ENCODE assay signal across 8 cellular contexts in the genomic region with DNA sequence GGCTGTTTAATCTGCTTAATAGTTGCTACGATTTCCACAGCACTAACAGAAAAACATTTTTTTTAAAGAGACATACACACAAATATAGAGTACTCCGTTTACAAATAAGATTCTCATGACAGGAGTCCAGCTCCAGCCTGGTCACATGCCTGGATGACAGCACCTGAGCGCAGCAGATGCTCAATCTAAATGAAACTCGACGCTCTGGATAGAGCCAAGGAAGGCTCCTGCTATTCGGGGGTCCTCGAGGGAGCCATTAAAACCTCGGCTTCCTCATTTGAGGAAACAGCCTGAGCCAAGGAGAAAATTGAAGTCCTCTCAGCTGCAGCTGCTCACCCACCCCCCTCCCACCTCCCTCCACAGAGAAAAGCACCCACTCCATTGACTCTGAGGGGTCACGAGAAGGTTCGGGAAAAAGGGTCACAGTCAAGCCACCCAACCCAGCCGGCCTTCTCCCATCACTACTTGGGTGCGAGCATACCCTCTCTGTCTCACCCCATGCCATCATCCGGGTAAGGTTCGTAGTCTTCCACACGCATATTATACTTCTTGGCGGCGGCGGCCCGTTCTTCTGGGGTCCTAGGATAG. TPM values are rescaled to one million over a fixed set of nuclear protein-coding genes. Genes with fewer than 3 reads are reported as not detected.
DNase-seq lines count a peak whose midpoint lies in the region; ATAC-seq and TF ChIP-seq lines count a peak whose summit lies in the region.

No MANE protein-coding gene starts in this region.

- H3K4me1 ChIP-seq in BE2C, result peaks cover 3% of the 10 kb centered on the region; the same call in 1 of the 2 replicates
- H3K4me1 ChIP-seq in sigmoid colon, result peaks cover 0 to 26% (median 19%) of the 10 kb centered on the region in 4 donors

- no peaks in the 10 kb centered on the region for H3K9me3 ChIP-seq in BE2C
- H3K9me3 ChIP-seq in sigmoid colon, result no peaks in the 10 kb centered on the region

- CTCF ChIA-PET in HEK293T (lab: Yijun Ruan, JAX), result no interaction called here

- H3K27me3 ChIP-seq in BE2C (no peaks in the 10 kb centered on the region), sigmoid colon (no peaks in the 10 kb centered on the region)

- TF ChIP-seq CTCF in BE2C (IDR thresholded peaks at IDR 0.05; ENCODE audit: low read depth, low read length) (no peak), WI38 (IDR thresholded peaks at IDR 0.05; ENCODE audit: low read depth, low read length) (no peak), sigmoid colon (IDR thresholded peaks at IDR 0.05) (no peak)

- no peak for TF ChIP-seq EP300 in sigmoid colon (IDR thresholded peaks at IDR 0.05)

- ATAC-seq in left cardiac atrium, result peak in 1 of 2 donors; percentile 7
- no peak for ATAC-seq in GM21360 (IDR thresholded peaks at IDR 0.05; ENCODE audit: unreplicated experiment)

- 1% methylated on average over 19 of the region's 19 CpGs for WGBS in sigmoid colon, 2 donors

- POLR2A ChIA-PET in HEK293T (lab: Yijun Ruan, JAX), result no interaction called here

- H3K27ac ChIP-seq in sigmoid colon, result peak overlapping the region; percentile 81 to 91 (median 86)

- intact Hi-C loops in left cardiac atrium (cut with DNase I), result no loop called here
- intact Hi-C loops in sigmoid colon (cut with DNase I), result no loop called here

- H3K36me3 ChIP-seq in BE2C (peaks cover 41% of the 10 kb centered on the region), sigmoid colon (peaks cover 23 to 33% (median 26%) of the 10 kb centered on the region in 4 donors)

- DNase-seq in BE2C (no peak), HEK293T (ENCODE audit: extremely low spot score) (no peak), left cardiac atrium (peak; percentile 27), sigmoid colon (peak; percentile 67), DMS153 (lab: John Stamatoyannopoulos, UW) (no peak), NCI-H2107 (lab: John Stamatoyannopoulos, UW) (no peak)

- TF ChIP-seq POLR2A in sigmoid colon (IDR thresholded peaks at IDR 0.05), result no peak

- peak overlapping the region; percentile 88 for H3K4me3 ChIP-seq in BE2C (ENCODE audit: low read depth, low read length)
- peak overlapping the region; percentile 94 for H3K4me3 ChIP-seq in WI38 (ENCODE audit: low read depth, low read length)
- peak overlapping the region; percentile 57 to 97 (median 95) for H3K4me3 ChIP-seq in sigmoid colon

TF ChIP-seq in HEK293T, 16 proteins besides CTCF, POLR2A, EP300 and RAD21:
- TF ChIP-seq SP1 (IDR thresholded peaks at IDR 0.05) (no peak), L3MBTL2 (conservative IDR thresholded peaks at IDR 0.05) (peak; percentile 62)

RNA-seq across cellular contexts. Expression of a gene that starts 0.7 kb away (rescaled TPM):
- 253 TPM for polyA plus RNA-seq in BE2C (2012; ENCODE audit: insufficient read depth, insufficient read length, low read depth)
- total RNA-seq in left cardiac atrium (100 to 1,000 TPM; 356 to 364 TPM), sigmoid colon (100 to 1,000 TPM; 232 to 449 (median 299) TPM)
- 100 to 1,000 TPM; 359 to 419 (median 391) TPM for polyA plus RNA-seq in sigmoid colon

RNA-seq across cellular contexts. Expression of a gene that starts 6.8 kb away (rescaled TPM):
- 16.6 TPM for polyA plus RNA-seq in BE2C (2012; ENCODE audit: insufficient read depth, insufficient read length, low read depth)
- 10 to 100 TPM; 30.7 to 37.8 TPM for total RNA-seq in left cardiac atrium
- 10 to 100 TPM; 13.2 to 23.8 (median 13.9) TPM for total RNA-seq in sigmoid colon
- 10 to 100 TPM in 1 of 3 donors, 1 to 10 TPM in 2; 4.2 to 11.1 (median 5.3) TPM for polyA plus RNA-seq in sigmoid colon

RNA-seq across cellular contexts. Expression of a gene that starts 9.3 kb away (rescaled TPM):
- 32.5 TPM for polyA plus RNA-seq in BE2C (2012; ENCODE audit: insufficient read depth, insufficient read length, low read depth)
- total RNA-seq in left cardiac atrium (10 to 100 TPM in 1 of 2 donors, 1 to 10 TPM in 1; 7.0 to 11.7 TPM), sigmoid colon (10 to 100 TPM in 1 of 4 donors, 1 to 10 TPM in 3; 3.9 to 19.4 (median 6.4) TPM)
- 10 to 100 TPM in 1 of 3 donors, under 1 TPM in 2; 0.60 to 10.1 (median 0.92) TPM for polyA plus RNA-seq in sigmoid colon

Comparison
In these comparisons a context has a peak if more than half of its experiments do, and no peak if none do; other contexts are left out.
1. DNase-seq: peak in left cardiac atrium (single experiment) and sigmoid colon (single experiment); none in BE2C (single experiment), HEK293T (single experiment), DMS153 (single experiment) and NCI-H2107 (single experiment).
2. Peak in every context shown above with its lines, with median percentiles within 50 percentile points of each other: H3K4me3 ChIP-seq.